Comparison of ENCODE assay signal across 9 cellular contexts in genomic region chr11:64885367-64886286, GRCh38. TPM values are rescaled to one million over a fixed set of nuclear protein-coding genes. Genes with fewer than 3 reads are reported as not detected.
DNase-seq lines count a peak whose midpoint lies in the region; ATAC-seq, FAIRE-seq and TF ChIP-seq lines count a peak whose summit lies in the region.
"Had no signal": no experiment of that assay in that cellular context is flagged by ENCODE, and none has a peak within 500 bp of the region (broad histone marks: within the 10 kb centered on the region; RNA-seq: fewer than 3 reads in every experiment).

No MANE protein-coding gene starts in this region.

- peak overlapping the region; percentile 21 to 26 for H3K27ac Mint-ChIP-seq in effector memory CD8-positive, alpha-beta T cell
- H3K27ac Mint-ChIP-seq in stimulated activated effector memory CD8-positive, alpha-beta T cell treated with anti-CD3 and anti-CD28 coated beads, Interleukin-12 subunit alpha, Interleukin-12 subunit beta, amount 100 ng/mL, for 72 hours, result peak overlapping the region; percentile 58

- H3K9me3 Mint-ChIP-seq in effector memory CD8-positive, alpha-beta T cell, result no peaks in the 10 kb centered on the region
- no peaks in the 10 kb centered on the region for H3K9me3 Mint-ChIP-seq in stimulated activated effector memory CD8-positive, alpha-beta T cell treated with anti-CD3 and anti-CD28 coated beads, Interleukin-12 subunit alpha, Interleukin-12 subunit beta, amount 100 ng/mL, for 72 hours

- peak; percentile 6 for DNase-seq in NCI-H1694 treated with DMSO at 0.1 percent for 48 hours (lab: John Stamatoyannopoulos, UW)
- no peak for DNase-seq in NCI-H1694 (lab: John Stamatoyannopoulos, UW)
- peak; percentile 46 for DNase-seq in RWPE1 (ENCODE audit: low spot score)
- DNase-seq in effector memory CD8-positive, alpha-beta T cell, result no peak
- DNase-seq in stimulated activated effector memory CD8-positive, alpha-beta T cell treated with anti-CD3 and anti-CD28 coated beads, Interleukin-12 subunit alpha, Interleukin-12 subunit beta, amount 100 ng/mL, for 72 hours (ENCODE audit: low spot score in 2 of 2), result no peak
- no peak for DNase-seq in activated effector memory CD4-positive, alpha-beta T cell treated with anti-CD3 and anti-CD28 coated beads, Interleukin-2, amount 50 U/mL, for 16 hours
- no peak for DNase-seq in SK-N-DZ (ENCODE audit: low spot score)
- no peak for DNase-seq in frontal cortex (ENCODE audit: low spot score in 2 of 2)

- H3K27ac ChIP-seq in RWPE1, result peak overlapping the region; percentile 54
- H3K27ac ChIP-seq: VCaP had no signal

- TF ChIP-seq CTCF in RWPE1 (conservative IDR thresholded peaks at IDR 0.05; ENCODE audit: low read depth), result no peak

- no peak overlapping the region for H3K4me3 Mint-ChIP-seq in effector memory CD8-positive, alpha-beta T cell
- H3K4me3 Mint-ChIP-seq in stimulated activated effector memory CD8-positive, alpha-beta T cell treated with anti-CD3 and anti-CD28 coated beads, Interleukin-12 subunit alpha, Interleukin-12 subunit beta, amount 100 ng/mL, for 72 hours, result peak overlapping the region; percentile 37

- H3K4me1 Mint-ChIP-seq in effector memory CD8-positive, alpha-beta T cell (ENCODE audit: low read depth in 2 of 2), result peaks cover 34% of the 10 kb centered on the region in 2 donors
- peaks cover 51% of the 10 kb centered on the region for H3K4me1 Mint-ChIP-seq in stimulated activated effector memory CD8-positive, alpha-beta T cell treated with anti-CD3 and anti-CD28 coated beads, Interleukin-12 subunit alpha, Interleukin-12 subunit beta, amount 100 ng/mL, for 72 hours

- FAIRE-seq in frontal cortex (lab: Jason Lieb, UNC), result no peak

- CTCF ChIA-PET in RWPE1 (lab: Yijun Ruan, JAX), result interaction anchor here (0.6 to 1.1 kb wide), 3 partner anchors 10 to 226 kb away, joined by 3 to 4 read pairs (median 4); no protein-coding TSS in a partner anchor

- H3K36me3 Mint-ChIP-seq in effector memory CD8-positive, alpha-beta T cell (ENCODE audit: insufficient read depth), result peaks cover 21% of the 10 kb centered on the region
- no peaks in the 10 kb centered on the region for H3K36me3 Mint-ChIP-seq in stimulated activated effector memory CD8-positive, alpha-beta T cell treated with anti-CD3 and anti-CD28 coated beads, Interleukin-12 subunit alpha, Interleukin-12 subunit beta, amount 100 ng/mL, for 72 hours

- no peaks in the 10 kb centered on the region for H3K27me3 Mint-ChIP-seq in effector memory CD8-positive, alpha-beta T cell

- ATAC-seq in effector memory CD8-positive, alpha-beta T cell (replicated peaks), result peak; percentile 73
- ATAC-seq in stimulated activated effector memory CD8-positive, alpha-beta T cell treated with anti-CD3 and anti-CD28 coated beads, Interleukin-12 subunit alpha, Interleukin-12 subunit beta, amount 100 ng/mL, for 72 hours, result peak; percentile 82

- POLR2A ChIA-PET in RWPE1 (lab: Yijun Ruan, JAX; ENCODE audit: low non-redundant PET), result no interaction called here

RNA-seq across cellular contexts. Expression of gene EHD1, which starts 7.2 kb away (rescaled TPM):
- 28.2 TPM in 2 replicates for polyA plus RNA-seq in SK-N-DZ (2014; cell fraction: cytosol; rRNA removed)
- 8.5 and 14.2 TPM in 2 replicates for polyA plus RNA-seq in SK-N-DZ (2014; cell fraction: nucleus; rRNA removed)
- 23.6 TPM for total RNA-seq in frontal cortex

RNA-seq across cellular contexts. Expression of gene ATG2A, which starts 31.4 kb away (rescaled TPM):
- polyA plus RNA-seq in SK-N-DZ (2014; cell fraction: cytosol; rRNA removed), result 5.0 and 5.6 TPM in 2 replicates
- polyA plus RNA-seq in SK-N-DZ (2014; cell fraction: nucleus; rRNA removed), result 18.2 and 29.8 TPM in 2 replicates
- 7.3 TPM for total RNA-seq in frontal cortex

RNA-seq across cellular contexts. Expression of gene PPP2R5B, which starts 38.9 kb away (rescaled TPM):
- polyA plus RNA-seq in SK-N-DZ (2014; cell fraction: cytosol; rRNA removed), result 4.8 and 5.5 TPM in 2 replicates
- 10.7 and 18.2 TPM in 2 replicates for polyA plus RNA-seq in SK-N-DZ (2014; cell fraction: nucleus; rRNA removed)
- total RNA-seq in frontal cortex, result 27.3 TPM

RNA-seq across cellular contexts. Expression of gene CDC42BPG, which starts 41.2 kb away (rescaled TPM):
- 0.17 and 0.73 TPM in 2 replicates for polyA plus RNA-seq in SK-N-DZ (2014; cell fraction: cytosol; rRNA removed)
- polyA plus RNA-seq in SK-N-DZ (2014; cell fraction: nucleus; rRNA removed), result 1.4 and 1.8 TPM in 2 replicates
- under 0.01 TPM for total RNA-seq in frontal cortex

RNA-seq across cellular contexts. Expression of gene GPHA2, which starts 50.1 kb away (rescaled TPM):
- polyA plus RNA-seq in SK-N-DZ (2014; cell fraction: cytosol; rRNA removed), result not detected in 2 replicates
- 0.27 TPM in 1 of 2 replicates, not detected in the other for polyA plus RNA-seq in SK-N-DZ (2014; cell fraction: nucleus; rRNA removed)
- total RNA-seq in frontal cortex, result not detected

Comparison
In these comparisons a context has a peak if more than half of its experiments do, and no peak if none do; other contexts are left out.
1. DNase-seq: peak in NCI-H1694 treated with DMSO at 0.1 percent for 48 hours (single experiment) and RWPE1 (single experiment); none in NCI-H1694 (single experiment), effector memory CD8-positive, alpha-beta T cell (0 of 3), stimulated activated effector memory CD8-positive, alpha-beta T cell treated with anti-CD3 and anti-CD28 coated beads, Interleukin-12 subunit alpha, Interleukin-12 subunit beta, amount 100 ng/mL, for 72 hours (0 of 2), activated effector memory CD4-positive, alpha-beta T cell treated with anti-CD3 and anti-CD28 coated beads, Interleukin-2, amount 50 U/mL, for 16 hours (single experiment), SK-N-DZ (single experiment) and frontal cortex (0 of 2).